In genomic region chr4:146976145-146976544, GRCh38 we compare ENCODE assay signal across 17 cellular contexts. TPM values are rescaled to one million over a fixed set of nuclear protein-coding genes. Genes with fewer than 3 reads are reported as not detected.
DNase-seq lines count a peak whose midpoint lies in the region; ATAC-seq and TF ChIP-seq lines count a peak whose summit lies in the region.
"Had no signal": no experiment of that assay in that cellular context is flagged by ENCODE, and none has a peak within 500 bp of the region (broad histone marks: within the 10 kb centered on the region; RNA-seq: fewer than 3 reads in every experiment).

No MANE protein-coding gene starts in this region.

- no peaks in the 10 kb centered on the region for H3K36me3 ChIP-seq in mammary epithelial cell (ENCODE audit: insufficient read depth, low read length)
- no peaks in the 10 kb centered on the region for H3K36me3 ChIP-seq in H7 (replicated peaks; ENCODE audit: control insufficient read depth, insufficient read depth, low read length)
- H3K36me3 ChIP-seq: BE2C had no signal

- H4K20me1 ChIP-seq in mammary epithelial cell (ENCODE audit: insufficient read depth, low read length): no peaks in the 10 kb centered on the region

- no peaks in the 10 kb centered on the region for H3K9me3 ChIP-seq in mammary epithelial cell (replicated peaks; ENCODE audit: insufficient read depth, low read length)
- H3K9me3 ChIP-seq: BE2C had no signal

- in situ Hi-C loops in mammary epithelial cell (cut with MboI; ENCODE audit: low sequenced_read_pairs in 2 of 2): no loop called here

- WGBS in mammary epithelial cell (ENCODE audit: low coverage, missing lambda C conversion rate): 0% methylated on average over 1 of the region's 1 CpG

- H2AFZ ChIP-seq in mammary epithelial cell (ENCODE audit: low read depth, low read length): no peak overlapping the region

- no TSS peak for BruUV-seq in MCF 10A (replicated peaks; lab: Mats Ljungman, UMichigan)
- no TSS peak for BruUV-seq in mammary epithelial cell (replicated peaks; lab: Mats Ljungman, UMichigan)

- no peaks in the 10 kb centered on the region for H3K79me2 ChIP-seq in mammary epithelial cell (ENCODE audit: insufficient read depth, low read length)

- intact Hi-C loops in MCF 10A (cut with micrococcal nuclease) (no loop called here), mammary epithelial cell (cut with micrococcal nuclease) (no loop called here)

- H3K27ac ChIP-seq in mammary epithelial cell (ENCODE audit: insufficient read depth, low read depth, low read length) (no peak overlapping the region), substantia nigra (ENCODE audit: low read depth, low read length, poor library complexity, severe bottlenecking) (no peak overlapping the region)

- POLR2A ChIA-PET in MCF 10A (lab: Yijun Ruan, JAX) (no interaction called here), WTC11 (lab: Charles Lee) (no interaction called here)

- H3K4me2 ChIP-seq in mammary epithelial cell (ENCODE audit: insufficient read depth, low read depth, low read length): no peak overlapping the region

- no peak overlapping the region for H3K9ac ChIP-seq in mammary epithelial cell (ENCODE audit: insufficient read depth, low read length)

- ATAC-seq in WTC11: peak; percentile 41; the same call in 1 of the 2 replicates

- DNase-seq in MCF 10A (ENCODE audit: unreplicated experiment) (peak; percentile 47), mammary epithelial cell (no peak), WTC11 (ENCODE audit: low spot score) (no peak), kidney glomerular epithelial cell (lab: John Stamatoyannopoulos, UW) (peak; percentile 68), substantia nigra (lab: John Stamatoyannopoulos, UW) (no peak), amniotic stem cell (lab: John Stamatoyannopoulos, UW) (no peak), NCI-H1092 treated with DMSO at 0.1 percent for 48 hours (lab: John Stamatoyannopoulos, UW) (no peak), H7 (no peak)
- DNase-seq: 8988T; BE2C; Calu3; CD4-positive, alpha-beta T cell; H9; NCI-H1436 treated with DMSO at 0.1 percent for 48 hours; NCI-H2081 had no signal

- H3K4me1 Mint-ChIP-seq in MCF 10A (ENCODE audit: insufficient read depth, unreplicated experiment) (peaks cover 6% of the 10 kb centered on the region), WTC11 (peaks cover 20% of the 10 kb centered on the region)
- H3K4me1 Mint-ChIP-seq: IgD-negative memory B cell had no signal

- H3K27me3 Mint-ChIP-seq in MCF 10A (ENCODE audit: insufficient read depth, unreplicated experiment) (no peaks in the 10 kb centered on the region), WTC11 (ENCODE audit: low read depth) (no peaks in the 10 kb centered on the region)

- no peak for TF ChIP-seq CTCF in MCF 10A (IDR thresholded peaks at IDR 0.05; ENCODE audit: unreplicated experiment)
- no peak for TF ChIP-seq CTCF in mammary epithelial cell (conservative IDR thresholded peaks at IDR 0.05 in 1 of 2, IDR thresholded peaks at IDR 0.05 in 1 of 2; ENCODE audit: extremely low read depth in 1 of 2, insufficient read depth in 1 of 2, low read depth in 1 of 2, low read length in 2 of 2)
- TF ChIP-seq CTCF in WTC11 (IDR thresholded peaks at IDR 0.05): no peak

- H3K27ac Mint-ChIP-seq in MCF 10A (ENCODE audit: low read depth, unreplicated experiment) (no peak overlapping the region), WTC11 (no peak overlapping the region)
- H3K27ac Mint-ChIP-seq: CD4-positive, alpha-beta T cell; H9; IgD-negative memory B cell had no signal

- H3K36me3 Mint-ChIP-seq in MCF 10A (ENCODE audit: insufficient read depth, unreplicated experiment) (no peaks in the 10 kb centered on the region), WTC11 (no peaks in the 10 kb centered on the region)
- H3K36me3 Mint-ChIP-seq: IgD-negative memory B cell had no signal

- dilution Hi-C loops in mammary epithelial cell (cut with HindIII; ENCODE audit: low sequenced_read_pairs): no loop called here

- H3K27me3 ChIP-seq in mammary epithelial cell (ENCODE audit: insufficient read depth, low read length): no peaks in the 10 kb centered on the region
- H3K27me3 ChIP-seq in H7 (ENCODE audit: control insufficient read depth, insufficient read depth, low read length): no peaks in the 10 kb centered on the region

- CTCF ChIA-PET in MCF 10A (lab: Yijun Ruan, JAX): no interaction called here
- CTCF ChIA-PET in mammary epithelial cell (lab: Charles Lee; ENCODE audit: low non-redundant PET): no interaction called here
- CTCF ChIA-PET in WTC11 (lab: Charles Lee): interaction anchor here (1.0 to 1.4 kb wide), 2 partner anchors 28 to 43 kb away, joined by 3 read pairs; no protein-coding TSS in a partner anchor

- H3K9me3 Mint-ChIP-seq in MCF 10A (ENCODE audit: unreplicated experiment) (no peaks in the 10 kb centered on the region), WTC11 (no peaks in the 10 kb centered on the region; the same call in 1 of the 2 replicates)
- H3K9me3 Mint-ChIP-seq: CD4-positive, alpha-beta T cell; H9; IgD-negative memory B cell had no signal

- H3K4me3 ChIP-seq in mammary epithelial cell (replicated peaks in 1 of 3; ENCODE audit: insufficient read depth in 1 of 3, low read depth in 2 of 3, low read length in 3 of 3): no peak overlapping the region
- no peak overlapping the region for H3K4me3 ChIP-seq in H7 (ENCODE audit: insufficient read depth, low read depth, low read length)

- H3K4me3 Mint-ChIP-seq in MCF 10A (ENCODE audit: unreplicated experiment) (no peak overlapping the region), WTC11 (no peak overlapping the region)
- H3K4me3 Mint-ChIP-seq: CD4-positive, alpha-beta T cell; H9; IgD-negative memory B cell had no signal

- no peaks in the 10 kb centered on the region for H3K4me1 ChIP-seq in mammary epithelial cell (ENCODE audit: insufficient read depth, low read length)
- H3K4me1 ChIP-seq: BE2C had no signal

TF ChIP-seq in WTC11, 78 proteins besides CTCF, POLR2A, EP300 and RAD21 (continues in another document):
- TF ChIP-seq, protein P1, sequence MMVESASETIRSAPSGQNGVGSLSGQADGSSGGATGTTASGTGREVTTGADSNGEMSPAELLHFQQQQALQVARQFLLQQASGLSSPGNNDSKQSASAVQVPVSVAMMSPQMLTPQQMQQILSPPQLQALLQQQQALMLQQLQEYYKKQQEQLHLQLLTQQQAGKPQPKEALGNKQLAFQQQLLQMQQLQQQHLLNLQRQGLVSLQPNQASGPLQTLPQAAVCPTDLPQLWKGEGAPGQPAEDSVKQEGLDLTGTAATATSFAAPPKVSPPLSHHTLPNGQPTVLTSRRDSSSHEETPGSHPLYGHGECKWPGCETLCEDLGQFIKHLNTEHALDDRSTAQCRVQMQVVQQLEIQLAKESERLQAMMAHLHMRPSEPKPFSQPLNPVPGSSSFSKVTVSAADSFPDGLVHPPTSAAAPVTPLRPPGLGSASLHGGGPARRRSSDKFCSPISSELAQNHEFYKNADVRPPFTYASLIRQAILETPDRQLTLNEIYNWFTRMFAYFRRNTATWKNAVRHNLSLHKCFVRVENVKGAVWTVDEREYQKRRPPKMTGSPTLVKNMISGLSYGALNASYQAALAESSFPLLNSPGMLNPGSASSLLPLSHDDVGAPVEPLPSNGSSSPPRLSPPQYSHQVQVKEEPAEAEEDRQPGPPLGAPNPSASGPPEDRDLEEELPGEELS (CRISPR knock-in tag; IDR thresholded peaks at IDR 0.05): no peak
- TF ChIP-seq NFYB (CRISPR knock-in tag; conservative IDR thresholded peaks at IDR 0.05; ENCODE audit: low read depth): no peak
- no peak for TF ChIP-seq FOXP1 (CRISPR knock-in tag; IDR thresholded peaks at IDR 0.05; ENCODE audit: borderline replicate concordance)
- TF ChIP-seq, protein P2, sequence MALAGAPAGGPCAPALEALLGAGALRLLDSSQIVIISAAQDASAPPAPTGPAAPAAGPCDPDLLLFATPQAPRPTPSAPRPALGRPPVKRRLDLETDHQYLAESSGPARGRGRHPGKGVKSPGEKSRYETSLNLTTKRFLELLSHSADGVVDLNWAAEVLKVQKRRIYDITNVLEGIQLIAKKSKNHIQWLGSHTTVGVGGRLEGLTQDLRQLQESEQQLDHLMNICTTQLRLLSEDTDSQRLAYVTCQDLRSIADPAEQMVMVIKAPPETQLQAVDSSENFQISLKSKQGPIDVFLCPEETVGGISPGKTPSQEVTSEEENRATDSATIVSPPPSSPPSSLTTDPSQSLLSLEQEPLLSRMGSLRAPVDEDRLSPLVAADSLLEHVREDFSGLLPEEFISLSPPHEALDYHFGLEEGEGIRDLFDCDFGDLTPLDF (CRISPR knock-in tag; IDR thresholded peaks at IDR 0.05): no peak
- TF ChIP-seq HMGA2 (CRISPR knock-in tag; IDR thresholded peaks at IDR 0.05): no peak
- no peak for TF ChIP-seq ZBTB21 (CRISPR knock-in tag; IDR thresholded peaks at IDR 0.05; ENCODE audit: borderline replicate concordance)
- no peak for TF ChIP-seq TCF7 (CRISPR knock-in tag; IDR thresholded peaks at IDR 0.05; ENCODE audit: low read depth)
- TF ChIP-seq, protein P3, sequence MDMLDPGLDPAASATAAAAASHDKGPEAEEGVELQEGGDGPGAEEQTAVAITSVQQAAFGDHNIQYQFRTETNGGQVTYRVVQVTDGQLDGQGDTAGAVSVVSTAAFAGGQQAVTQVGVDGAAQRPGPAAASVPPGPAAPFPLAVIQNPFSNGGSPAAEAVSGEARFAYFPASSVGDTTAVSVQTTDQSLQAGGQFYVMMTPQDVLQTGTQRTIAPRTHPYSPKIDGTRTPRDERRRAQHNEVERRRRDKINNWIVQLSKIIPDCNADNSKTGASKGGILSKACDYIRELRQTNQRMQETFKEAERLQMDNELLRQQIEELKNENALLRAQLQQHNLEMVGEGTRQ (CRISPR knock-in tag; IDR thresholded peaks at IDR 0.05): no peak

RNA-seq across cellular contexts. Expression of gene TTC29, which starts 30.5 kb away (rescaled TPM):
- not detected in 2 replicates for total RNA-seq in MCF 10A (2022)
- total RNA-seq in mammary epithelial cell: 1 to 10 TPM in 1 of 2 donors, not detected in 1; 1.5 TPM
- not detected for polyA plus RNA-seq in mammary epithelial cell
- polyA minus RNA-seq in mammary epithelial cell: not detected
- total RNA-seq in WTC11 (2021): 0.09 to 0.16 TPM in 2 of 3 replicates, not detected in the other
- not detected in 2 replicates for total RNA-seq in H7 (2014; rRNA removed; shearing (Covaris generic))
- total RNA-seq: Calu3; CD4-positive, alpha-beta T cell; H9; NCI-H460 had no signal
- polyA plus RNA-seq: IgD-negative memory B cell had no signal

Comparison
In these comparisons a context has a peak if more than half of its experiments do, and no peak if none do; other contexts are left out.
1. DNase-seq: peak in MCF 10A (single experiment) and kidney glomerular epithelial cell (single experiment); none in mammary epithelial cell (single experiment), WTC11 (single experiment), substantia nigra (0 of 49), amniotic stem cell (single experiment), NCI-H1092 treated with DMSO at 0.1 percent for 48 hours (single experiment) and H7 (single experiment).